1 cellular context compared by ENCODE assay signal in genomic region chr7:44320141-44320540, GRCh38.
TF ChIP-seq lines count a peak whose summit lies in the region.

No MANE protein-coding gene starts in this region.

TF ChIP-seq in H1, 55 proteins besides CTCF, POLR2A, EP300 and RAD21 (continued from another document):
- TF ChIP-seq E2F6 (IDR thresholded peaks at IDR 0.05) = no peak
- TF ChIP-seq RFX5 (IDR thresholded peaks at IDR 0.05; ENCODE audit: borderline replicate concordance, low read depth, low read length) = no peak
- TF ChIP-seq MAX (IDR thresholded peaks at IDR 0.05) = no peak
- no peak for TF ChIP-seq NANOG (IDR thresholded peaks at IDR 0.05; ENCODE audit: insufficient read depth, low read depth, low read length, poor library complexity, severe bottlenecking)
- TF ChIP-seq RBBP5 (IDR thresholded peaks at IDR 0.05; ENCODE audit: borderline replicate concordance, low read depth, low read length) = no peak
- TF ChIP-seq JUND (IDR thresholded peaks at IDR 0.05; ENCODE audit: low read length) = no peak
- TF ChIP-seq ASH2L (IDR thresholded peaks at IDR 0.05; ENCODE audit: low read length) = no peak
- no peak for TF ChIP-seq SAP30 (IDR thresholded peaks at IDR 0.05; ENCODE audit: insufficient read depth, insufficient replicate concordance, low read length)
- no peak for TF ChIP-seq TBP (IDR thresholded peaks at IDR 0.05; ENCODE audit: low read depth, low read length)
- no peak for TF ChIP-seq FOSL1 (IDR thresholded peaks at IDR 0.05; ENCODE audit: insufficient read depth, low read depth, low read length)
- TF ChIP-seq, protein P1, sequence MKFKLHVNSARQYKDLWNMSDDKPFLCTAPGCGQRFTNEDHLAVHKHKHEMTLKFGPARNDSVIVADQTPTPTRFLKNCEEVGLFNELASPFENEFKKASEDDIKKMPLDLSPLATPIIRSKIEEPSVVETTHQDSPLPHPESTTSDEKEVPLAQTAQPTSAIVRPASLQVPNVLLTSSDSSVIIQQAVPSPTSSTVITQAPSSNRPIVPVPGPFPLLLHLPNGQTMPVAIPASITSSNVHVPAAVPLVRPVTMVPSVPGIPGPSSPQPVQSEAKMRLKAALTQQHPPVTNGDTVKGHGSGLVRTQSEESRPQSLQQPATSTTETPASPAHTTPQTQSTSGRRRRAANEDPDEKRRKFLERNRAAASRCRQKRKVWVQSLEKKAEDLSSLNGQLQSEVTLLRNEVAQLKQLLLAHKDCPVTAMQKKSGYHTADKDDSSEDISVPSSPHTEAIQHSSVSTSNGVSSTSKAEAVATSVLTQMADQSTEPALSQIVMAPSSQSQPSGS (IDR thresholded peaks at IDR 0.05; ENCODE audit: low read length) = no peak
- no peak for TF ChIP-seq CBX5 (IDR thresholded peaks at IDR 0.05; ENCODE audit: low read depth, low read length)
- TF ChIP-seq, protein P2, sequence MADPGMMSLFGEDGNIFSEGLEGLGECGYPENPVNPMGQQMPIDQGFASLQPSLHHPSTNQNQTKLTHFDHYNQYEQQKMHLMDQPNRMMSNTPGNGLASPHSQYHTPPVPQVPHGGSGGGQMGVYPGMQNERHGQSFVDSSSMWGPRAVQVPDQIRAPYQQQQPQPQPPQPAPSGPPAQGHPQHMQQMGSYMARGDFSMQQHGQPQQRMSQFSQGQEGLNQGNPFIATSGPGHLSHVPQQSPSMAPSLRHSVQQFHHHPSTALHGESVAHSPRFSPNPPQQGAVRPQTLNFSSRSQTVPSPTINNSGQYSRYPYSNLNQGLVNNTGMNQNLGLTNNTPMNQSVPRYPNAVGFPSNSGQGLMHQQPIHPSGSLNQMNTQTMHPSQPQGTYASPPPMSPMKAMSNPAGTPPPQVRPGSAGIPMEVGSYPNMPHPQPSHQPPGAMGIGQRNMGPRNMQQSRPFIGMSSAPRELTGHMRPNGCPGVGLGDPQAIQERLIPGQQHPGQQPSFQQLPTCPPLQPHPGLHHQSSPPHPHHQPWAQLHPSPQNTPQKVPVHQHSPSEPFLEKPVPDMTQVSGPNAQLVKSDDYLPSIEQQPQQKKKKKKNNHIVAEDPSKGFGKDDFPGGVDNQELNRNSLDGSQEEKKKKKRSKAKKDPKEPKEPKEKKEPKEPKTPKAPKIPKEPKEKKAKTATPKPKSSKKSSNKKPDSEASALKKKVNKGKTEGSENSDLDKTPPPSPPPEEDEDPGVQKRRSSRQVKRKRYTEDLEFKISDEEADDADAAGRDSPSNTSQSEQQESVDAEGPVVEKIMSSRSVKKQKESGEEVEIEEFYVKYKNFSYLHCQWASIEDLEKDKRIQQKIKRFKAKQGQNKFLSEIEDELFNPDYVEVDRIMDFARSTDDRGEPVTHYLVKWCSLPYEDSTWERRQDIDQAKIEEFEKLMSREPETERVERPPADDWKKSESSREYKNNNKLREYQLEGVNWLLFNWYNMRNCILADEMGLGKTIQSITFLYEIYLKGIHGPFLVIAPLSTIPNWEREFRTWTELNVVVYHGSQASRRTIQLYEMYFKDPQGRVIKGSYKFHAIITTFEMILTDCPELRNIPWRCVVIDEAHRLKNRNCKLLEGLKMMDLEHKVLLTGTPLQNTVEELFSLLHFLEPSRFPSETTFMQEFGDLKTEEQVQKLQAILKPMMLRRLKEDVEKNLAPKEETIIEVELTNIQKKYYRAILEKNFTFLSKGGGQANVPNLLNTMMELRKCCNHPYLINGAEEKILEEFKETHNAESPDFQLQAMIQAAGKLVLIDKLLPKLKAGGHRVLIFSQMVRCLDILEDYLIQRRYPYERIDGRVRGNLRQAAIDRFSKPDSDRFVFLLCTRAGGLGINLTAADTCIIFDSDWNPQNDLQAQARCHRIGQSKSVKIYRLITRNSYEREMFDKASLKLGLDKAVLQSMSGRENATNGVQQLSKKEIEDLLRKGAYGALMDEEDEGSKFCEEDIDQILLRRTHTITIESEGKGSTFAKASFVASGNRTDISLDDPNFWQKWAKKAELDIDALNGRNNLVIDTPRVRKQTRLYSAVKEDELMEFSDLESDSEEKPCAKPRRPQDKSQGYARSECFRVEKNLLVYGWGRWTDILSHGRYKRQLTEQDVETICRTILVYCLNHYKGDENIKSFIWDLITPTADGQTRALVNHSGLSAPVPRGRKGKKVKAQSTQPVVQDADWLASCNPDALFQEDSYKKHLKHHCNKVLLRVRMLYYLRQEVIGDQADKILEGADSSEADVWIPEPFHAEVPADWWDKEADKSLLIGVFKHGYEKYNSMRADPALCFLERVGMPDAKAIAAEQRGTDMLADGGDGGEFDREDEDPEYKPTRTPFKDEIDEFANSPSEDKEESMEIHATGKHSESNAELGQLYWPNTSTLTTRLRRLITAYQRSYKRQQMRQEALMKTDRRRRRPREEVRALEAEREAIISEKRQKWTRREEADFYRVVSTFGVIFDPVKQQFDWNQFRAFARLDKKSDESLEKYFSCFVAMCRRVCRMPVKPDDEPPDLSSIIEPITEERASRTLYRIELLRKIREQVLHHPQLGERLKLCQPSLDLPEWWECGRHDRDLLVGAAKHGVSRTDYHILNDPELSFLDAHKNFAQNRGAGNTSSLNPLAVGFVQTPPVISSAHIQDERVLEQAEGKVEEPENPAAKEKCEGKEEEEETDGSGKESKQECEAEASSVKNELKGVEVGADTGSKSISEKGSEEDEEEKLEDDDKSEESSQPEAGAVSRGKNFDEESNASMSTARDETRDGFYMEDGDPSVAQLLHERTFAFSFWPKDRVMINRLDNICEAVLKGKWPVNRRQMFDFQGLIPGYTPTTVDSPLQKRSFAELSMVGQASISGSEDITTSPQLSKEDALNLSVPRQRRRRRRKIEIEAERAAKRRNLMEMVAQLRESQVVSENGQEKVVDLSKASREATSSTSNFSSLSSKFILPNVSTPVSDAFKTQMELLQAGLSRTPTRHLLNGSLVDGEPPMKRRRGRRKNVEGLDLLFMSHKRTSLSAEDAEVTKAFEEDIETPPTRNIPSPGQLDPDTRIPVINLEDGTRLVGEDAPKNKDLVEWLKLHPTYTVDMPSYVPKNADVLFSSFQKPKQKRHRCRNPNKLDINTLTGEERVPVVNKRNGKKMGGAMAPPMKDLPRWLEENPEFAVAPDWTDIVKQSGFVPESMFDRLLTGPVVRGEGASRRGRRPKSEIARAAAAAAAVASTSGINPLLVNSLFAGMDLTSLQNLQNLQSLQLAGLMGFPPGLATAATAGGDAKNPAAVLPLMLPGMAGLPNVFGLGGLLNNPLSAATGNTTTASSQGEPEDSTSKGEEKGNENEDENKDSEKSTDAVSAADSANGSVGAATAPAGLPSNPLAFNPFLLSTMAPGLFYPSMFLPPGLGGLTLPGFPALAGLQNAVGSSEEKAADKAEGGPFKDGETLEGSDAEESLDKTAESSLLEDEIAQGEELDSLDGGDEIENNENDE (IDR thresholded peaks at IDR 0.05; ENCODE audit: insufficient replicate concordance, low read length) = no peak
- no peak for TF ChIP-seq USF2 (IDR thresholded peaks at IDR 0.05; ENCODE audit: low read length)
- TF ChIP-seq CHD1 (IDR thresholded peaks at IDR 0.05; ENCODE audit: low read depth, low read length) = no peak
